23 cellular contexts compared by ENCODE assay signal in genomic region chr13:77274126-77274525, GRCh38. TPM values are rescaled to one million over a fixed set of nuclear protein-coding genes. Genes with fewer than 3 reads are reported as not detected.
DNase-seq lines count a peak whose midpoint lies in the region; ATAC-seq and TF ChIP-seq lines count a peak whose summit lies in the region.
"Had no signal": no experiment of that assay in that cellular context is flagged by ENCODE, and none has a peak within 500 bp of the region (broad histone marks: within the 10 kb centered on the region; RNA-seq: fewer than 3 reads in every experiment).

No MANE protein-coding gene starts in this region.

- H3K36me3 ChIP-seq in OCI-LY1 (ENCODE audit: insufficient read depth, low read length) = peaks cover 85% of the 10 kb centered on the region
- H3K36me3 ChIP-seq in endodermal cell (ENCODE audit: control insufficient read depth, insufficient read depth, low read length) = peaks cover 12% of the 10 kb centered on the region
- peaks cover 17% of the 10 kb centered on the region for H3K36me3 ChIP-seq in osteoblast (ENCODE audit: insufficient read depth, low read length)

- no peak overlapping the region for H2AFZ ChIP-seq in OCI-LY1 (ENCODE audit: low read length)
- H2AFZ ChIP-seq in osteoblast (ENCODE audit: low read length) = no peak overlapping the region

- H3K27ac ChIP-seq in OCI-LY1 (ENCODE audit: low read depth, low read length, poor library complexity, severe bottlenecking) (no peak overlapping the region), endodermal cell (ENCODE audit: low read depth, low read length) (no peak overlapping the region), osteoblast (ENCODE audit: low read depth, low read length) (no peak overlapping the region)
- H3K27ac ChIP-seq: ascending aorta, spleen, transverse colon had no signal

- H3K27me3 ChIP-seq in OCI-LY1 (ENCODE audit: insufficient read depth, low read length) (no peaks in the 10 kb centered on the region), endodermal cell (ENCODE audit: control insufficient read depth, insufficient read depth, low read length, poor library complexity, severe bottlenecking) (no peaks in the 10 kb centered on the region), osteoblast (ENCODE audit: insufficient read depth, low read length) (no peaks in the 10 kb centered on the region)
- H3K27me3 ChIP-seq: ascending aorta, BE2C, spleen, transverse colon had no signal

- H3K4me3 Mint-ChIP-seq in activated T-cell treated with anti-CD3 and anti-CD28 coated beads, Interleukin-2, amount 50 U/mL, for 72 hours = no peak overlapping the region
- H3K4me3 Mint-ChIP-seq in endodermal cell (no peak overlapping the region), osteocyte (ENCODE audit: unreplicated experiment) (no peak overlapping the region)
- H3K4me3 Mint-ChIP-seq: activated CD4-positive, alpha-beta memory T cell treated with anti-CD3 and anti-CD28 coated beads for 36 hours; effector memory CD8-positive, alpha-beta T cell had no signal

- no peaks in the 10 kb centered on the region for H3K9me2 ChIP-seq in OCI-LY1 (ENCODE audit: low read depth, low read length)

- H4K20me1 ChIP-seq in OCI-LY1 (ENCODE audit: insufficient read depth, low read length) = no peaks in the 10 kb centered on the region
- no peaks in the 10 kb centered on the region for H4K20me1 ChIP-seq in osteoblast (ENCODE audit: insufficient read depth, low read length)

- H3K4me2 ChIP-seq in OCI-LY1 (ENCODE audit: low read length) (no peak overlapping the region), osteoblast (ENCODE audit: insufficient read depth, low read length) (no peak overlapping the region)

- 80 to 89% methylated on average over 1 of the region's 1 CpG for WGBS in endodermal cell (ENCODE audit: insufficient coverage in 1 of 2, insufficient read length in 1 of 2), 2 experiments

- H3K9me3 ChIP-seq in OCI-LY1 (ENCODE audit: low read length) (no peaks in the 10 kb centered on the region), endodermal cell (ENCODE audit: control insufficient read depth, low read length) (no peaks in the 10 kb centered on the region), osteoblast (ENCODE audit: low read depth, low read length) (no peaks in the 10 kb centered on the region)
- H3K9me3 ChIP-seq: ascending aorta, BE2C, spleen, transverse colon had no signal

- peak overlapping the region; percentile 36 for H3K27ac Mint-ChIP-seq in activated T-cell treated with anti-CD3 and anti-CD28 coated beads, Interleukin-2, amount 50 U/mL, for 72 hours
- H3K27ac Mint-ChIP-seq in endodermal cell = no peak overlapping the region
- H3K27ac Mint-ChIP-seq in osteocyte (ENCODE audit: unreplicated experiment) = no peak overlapping the region
- H3K27ac Mint-ChIP-seq: activated CD4-positive, alpha-beta memory T cell treated with anti-CD3 and anti-CD28 coated beads for 36 hours had no signal

- H3F3A ChIP-seq in OCI-LY1 (ENCODE audit: insufficient read depth, low read length) = no peaks in the 10 kb centered on the region

- TF ChIP-seq CTCF in OCI-LY1 (IDR thresholded peaks at IDR 0.05; ENCODE audit: low read length) (peak; percentile 34; the same call in 1 of the 2 replicates), endodermal cell (conservative IDR thresholded peaks at IDR 0.05) (peak; percentile 21), osteocyte (IDR thresholded peaks at IDR 0.05) (peak; percentile 24), osteoblast (IDR thresholded peaks at IDR 0.05; ENCODE audit: extremely low read depth, low read depth, low read length) (no peak)

- peaks cover 6 to 16% of the 10 kb centered on the region in 2 donors for H3K36me3 Mint-ChIP-seq in activated T-cell treated with anti-CD3 and anti-CD28 coated beads, Interleukin-2, amount 50 U/mL, for 72 hours (ENCODE audit: insufficient read depth in 2 of 2)
- peaks cover 12% of the 10 kb centered on the region for H3K36me3 Mint-ChIP-seq in endodermal cell (ENCODE audit: low read depth)
- peaks cover 29% of the 10 kb centered on the region for H3K36me3 Mint-ChIP-seq in osteocyte (ENCODE audit: unreplicated experiment)

- peaks cover 10% of the 10 kb centered on the region for H3K4me1 Mint-ChIP-seq in activated T-cell treated with anti-CD3 and anti-CD28 coated beads, Interleukin-2, amount 50 U/mL, for 72 hours (ENCODE audit: low read depth)
- peaks cover 10% of the 10 kb centered on the region for H3K4me1 Mint-ChIP-seq in endodermal cell
- no peaks in the 10 kb centered on the region for H3K4me1 Mint-ChIP-seq in osteocyte (ENCODE audit: unreplicated experiment)

- no peak for DNase-seq in activated T-cell treated with anti-CD3 and anti-CD28 coated beads, Interleukin-2, amount 50 U/mL, for 72 hours
- no peak for DNase-seq in activated T-cell treated with anti-CD3 and anti-CD28 coated beads, Interleukin-2, amount 50 U/mL, for 1 hour
- DNase-seq in endodermal cell (no peak), osteocyte (ENCODE audit: extremely low spot score, unreplicated experiment) (no peak), osteoblast (ENCODE audit: insufficient read length, low spot score, missing footprints) (no peak)
- no peak for DNase-seq in stimulated activated CD4-positive, alpha-beta T cell treated with anti-CD3 and anti-CD28 coated beads, Interleukin-4, amount 100 ng/mL, for 24 hours
- DNase-seq: 8988T; activated CD4-positive, alpha-beta memory T cell treated with anti-CD3 and anti-CD28 coated beads for 36 hours; activated naive CD4-positive, alpha-beta T cell treated with Interleukin-2 at 50 U/mL for 16 hours; BE2C; central memory CD4-positive, alpha-beta T cell; effector memory CD8-positive, alpha-beta T cell; EL; mammary epithelial cell; NCI-H2081; occipital lobe; RPMI8226; spleen; stimulated activated CD4-positive, alpha-beta T cell treated with anti-CD3 and anti-CD28 coated beads, Interleukin-4, amount 100 ng/mL, for 4 hours; transverse colon had no signal

- ATAC-seq in activated T-cell treated with anti-CD3 and anti-CD28 coated beads, Interleukin-2, amount 50 U/mL, for 72 hours (replicated peaks in 1 of 2) = no peak
- no peak for ATAC-seq in HG03175 (IDR thresholded peaks at IDR 0.05; ENCODE audit: unreplicated experiment)
- ATAC-seq: effector memory CD8-positive, alpha-beta T cell had no signal

- H3K9ac ChIP-seq in OCI-LY1 (ENCODE audit: low read length) (no peak overlapping the region), endodermal cell (ENCODE audit: extremely low read depth, low read length, poor library complexity, severe bottlenecking) (no peak overlapping the region)

- H3K79me2 ChIP-seq in OCI-LY1 (ENCODE audit: insufficient read depth, low read length) (no peaks in the 10 kb centered on the region), osteoblast (ENCODE audit: insufficient read depth, low read length) (no peaks in the 10 kb centered on the region)

- H3K9me3 Mint-ChIP-seq in activated T-cell treated with anti-CD3 and anti-CD28 coated beads, Interleukin-2, amount 50 U/mL, for 72 hours = no peaks in the 10 kb centered on the region
- H3K9me3 Mint-ChIP-seq in endodermal cell (no peaks in the 10 kb centered on the region), osteocyte (ENCODE audit: unreplicated experiment) (no peaks in the 10 kb centered on the region)
- H3K9me3 Mint-ChIP-seq: activated CD4-positive, alpha-beta memory T cell treated with anti-CD3 and anti-CD28 coated beads for 36 hours; effector memory CD8-positive, alpha-beta T cell had no signal

- no peaks in the 10 kb centered on the region for H3K27me3 Mint-ChIP-seq in activated T-cell treated with anti-CD3 and anti-CD28 coated beads, Interleukin-2, amount 50 U/mL, for 72 hours (ENCODE audit: low read depth)
- H3K27me3 Mint-ChIP-seq in endodermal cell (ENCODE audit: insufficient read depth) = no peaks in the 10 kb centered on the region
- H3K27me3 Mint-ChIP-seq in osteocyte (ENCODE audit: unreplicated experiment) = no peaks in the 10 kb centered on the region
- H3K27me3 Mint-ChIP-seq: activated CD4-positive, alpha-beta memory T cell treated with anti-CD3 and anti-CD28 coated beads for 36 hours; effector memory CD8-positive, alpha-beta T cell had no signal

- no peak overlapping the region for H3K4me3 ChIP-seq in OCI-LY1 (ENCODE audit: low read depth, low read length, poor library complexity, severe bottlenecking)
- no peak overlapping the region for H3K4me3 ChIP-seq in endodermal cell (ENCODE audit: low read length)
- H3K4me3 ChIP-seq in osteoblast (ENCODE audit: insufficient read depth, low read length) = no peak overlapping the region
- H3K4me3 ChIP-seq: ascending aorta, spleen, transverse colon had no signal

- H3K4me1 ChIP-seq in OCI-LY1 (ENCODE audit: insufficient read depth, low read length, severe bottlenecking) = no peaks in the 10 kb centered on the region
- H3K4me1 ChIP-seq in endodermal cell (ENCODE audit: control insufficient read depth, insufficient read depth, low read length) = no peaks in the 10 kb centered on the region
- no peaks in the 10 kb centered on the region for H3K4me1 ChIP-seq in osteoblast (ENCODE audit: insufficient read depth, low read length)
- H3K4me1 ChIP-seq: ascending aorta, BE2C, spleen, transverse colon had no signal

RNA-seq across cellular contexts. Expression of gene MYCBP2, which starts 52.8 kb away (rescaled TPM):
- 10 to 100 TPM; 86.6 to 88.0 TPM for total RNA-seq in activated T-cell treated with anti-CD3 and anti-CD28 coated beads, Interleukin-2, amount 50 U/mL, for 72 hours
- total RNA-seq in endodermal cell (10 to 100 TPM; 32.5 to 32.9 TPM), osteocyte (84.7 and 90.8 TPM in 2 replicates), osteoblast (140 and 155 TPM in 2 replicates)
- polyA plus RNA-seq in endodermal cell (2013, experiment 1 of 2) = 23.6 TPM
- 25.3 TPM for polyA plus RNA-seq in endodermal cell (2013, experiment 2 of 2)
